In the genomic region with DNA sequence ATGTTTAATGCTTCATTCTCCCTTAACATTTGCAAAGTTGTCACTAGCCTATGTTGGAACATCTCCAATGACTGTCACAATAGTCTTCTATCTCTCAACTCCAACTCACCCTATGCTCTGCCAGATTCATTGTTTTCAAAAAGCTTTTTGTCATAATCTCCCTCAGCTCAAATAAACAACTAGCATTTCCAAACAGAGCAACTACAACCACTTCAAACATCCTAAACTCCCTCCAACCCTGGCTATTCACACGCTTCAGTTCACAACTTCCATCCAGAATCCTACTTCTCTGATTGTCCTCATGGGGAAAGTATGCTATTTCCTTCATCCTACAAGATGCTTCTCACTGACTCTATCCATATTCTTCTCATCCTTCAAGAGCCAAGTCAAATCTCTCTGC, we compare ENCODE assay signal across 22 cellular contexts.
DNase-seq lines count a peak whose midpoint lies in the region; ATAC-seq, FAIRE-seq and TF ChIP-seq lines count a peak whose summit lies in the region.
"Had no signal": no experiment of that assay in that cellular context is flagged by ENCODE, and none has a peak within 500 bp of the region (broad histone marks: within the 10 kb centered on the region; RNA-seq: fewer than 3 reads in every experiment).

No MANE protein-coding gene starts in this region.

- H3K36me3 ChIP-seq in PC-3 (ENCODE audit: low read depth, low read length) (no peaks in the 10 kb centered on the region), GM12878 (ENCODE audit: control insufficient read depth in 2 of 2, insufficient read depth in 2 of 2, low read length in 1 of 2) (no peaks in the 10 kb centered on the region), A673 (ENCODE audit: insufficient read depth, low read length, poor library complexity, severe bottlenecking) (no peaks in the 10 kb centered on the region)
- H3K36me3 ChIP-seq: BLaER1, colonic mucosa, MG63 had no signal

- no peaks in the 10 kb centered on the region for H3K9me3 Mint-ChIP-seq in activated CD4-positive, alpha-beta T cell treated with anti-CD3 and anti-CD28 coated beads for 36 hours (ENCODE audit: low read depth)
- H3K9me3 Mint-ChIP-seq: activated naive CD4-positive, alpha-beta T cell treated with anti-CD3 and anti-CD28 coated beads, Interleukin-2, amount 50 U/mL, for 72 hours; activated T-cell treated with anti-CD3 and anti-CD28 coated beads, Interleukin-2, amount 50 U/mL, for 72 hours; stimulated activated naive CD8-positive, alpha-beta T cell treated with anti-CD3 and anti-CD28 coated beads, Interleukin-15, amount 100 ng/mL, for 72 hours had no signal

- no peaks in the 10 kb centered on the region for H3K9me3 ChIP-seq in PC-3 (ENCODE audit: low read length)
- H3K9me3 ChIP-seq in GM12878 (replicated peaks; ENCODE audit: control insufficient read depth, insufficient read depth, low read length) = peaks cover 14% of the 10 kb centered on the region
- H3K9me3 ChIP-seq in A673 (ENCODE audit: low read depth, low read length, poor library complexity, severe bottlenecking) = no peaks in the 10 kb centered on the region
- H3K9me3 ChIP-seq: BLaER1, body of pancreas, colonic mucosa, MG63 had no signal

- H3K27ac Mint-ChIP-seq in activated CD4-positive, alpha-beta T cell treated with anti-CD3 and anti-CD28 coated beads for 36 hours = peak overlapping the region; percentile 52
- H3K27ac Mint-ChIP-seq: activated naive CD4-positive, alpha-beta T cell treated with anti-CD3 and anti-CD28 coated beads, Interleukin-2, amount 50 U/mL, for 72 hours; activated T-cell treated with anti-CD3 and anti-CD28 coated beads, Interleukin-2, amount 50 U/mL, for 72 hours had no signal

- no peaks in the 10 kb centered on the region for H3K27me3 Mint-ChIP-seq in activated CD4-positive, alpha-beta T cell treated with anti-CD3 and anti-CD28 coated beads for 36 hours
- H3K27me3 Mint-ChIP-seq: stimulated activated naive CD8-positive, alpha-beta T cell treated with anti-CD3 and anti-CD28 coated beads, Interleukin-15, amount 100 ng/mL, for 72 hours had no signal

- H2AFZ ChIP-seq in PC-3 (ENCODE audit: low read length) (peak overlapping the region; percentile 11; the same call in 1 of the 2 replicates), GM12878 (ENCODE audit: control insufficient read depth, low read depth, low read length) (peak overlapping the region; percentile 73)

- H3K27me3 ChIP-seq in PC-3 (ENCODE audit: low read length) (no peaks in the 10 kb centered on the region), GM12878 (replicated peaks in 1 of 2; ENCODE audit: control insufficient read depth in 2 of 2, insufficient read depth in 2 of 2, low read length in 1 of 2) (no peaks in the 10 kb centered on the region), A673 (replicated peaks; ENCODE audit: insufficient read depth, low read depth, low read length, poor library complexity) (no peaks in the 10 kb centered on the region)
- H3K27me3 ChIP-seq: BLaER1, body of pancreas, colonic mucosa, MG63 had no signal

- no peak overlapping the region for H3K4me3 Mint-ChIP-seq in activated CD4-positive, alpha-beta T cell treated with anti-CD3 and anti-CD28 coated beads for 36 hours
- H3K4me3 Mint-ChIP-seq: activated T-cell treated with anti-CD3 and anti-CD28 coated beads, Interleukin-2, amount 50 U/mL, for 72 hours; stimulated activated naive CD8-positive, alpha-beta T cell treated with anti-CD3 and anti-CD28 coated beads, Interleukin-15, amount 100 ng/mL, for 72 hours had no signal

- no peak for DNase-seq in activated CD4-positive, alpha-beta T cell treated with anti-CD3 and anti-CD28 coated beads for 36 hours
- no peak for DNase-seq in activated CD4-positive, alpha-beta T cell treated with anti-CD3 and anti-CD28 coated beads for 4 hours
- DNase-seq in PC-3 = no peak
- DNase-seq in GM12878 (ENCODE audit: low read depth, low spot score) = no peak
- peak; percentile 88 for DNase-seq in putamen (ENCODE audit: low spot score)
- no peak for DNase-seq in A673 (ENCODE audit: low spot score)
- DNase-seq in iPS-NIHi11 (ENCODE audit: low spot score) = no peak
- DNase-seq: activated T-cell treated with anti-CD3 and anti-CD28 coated beads, Interleukin-2, amount 50 U/mL, for 72 hours; body of pancreas; colonic mucosa; IMR-90; left ventricle myocardium superior; MG63; NCI-H1436 treated with DMSO at 0.1 percent for 48 hours; NCI-H2171; NCI-H526; stimulated activated naive CD8-positive, alpha-beta T cell treated with anti-CD3 and anti-CD28 coated beads, Interleukin-15, amount 100 ng/mL, for 72 hours had no signal

- no peak for TF ChIP-seq RAD21 in GM12878 (IDR thresholded peaks at IDR 0.05; ENCODE audit: insufficient read depth, low read depth, low read length)

- no peak for TF ChIP-seq EP300 in GM12878 (IDR thresholded peaks at IDR 0.05; ENCODE audit: borderline replicate concordance in 1 of 2, control insufficient read depth in 1 of 2, low read depth in 2 of 2, low read length in 2 of 2)

- no peak for TF ChIP-seq POLR2A in GM12878 (IDR thresholded peaks at IDR 0.05; ENCODE audit: low read depth, low read length)

- H3K79me2 ChIP-seq in PC-3 (ENCODE audit: low read length) = no peaks in the 10 kb centered on the region
- no peaks in the 10 kb centered on the region for H3K79me2 ChIP-seq in GM12878 (ENCODE audit: control insufficient read depth, insufficient read depth, low read length)

- BruUV-seq in PC-3 (replicated peaks; lab: Mats Ljungman, UMichigan) = no TSS peak
- no TSS peak for BruUV-seq in GM12878 (replicated peaks; lab: Mats Ljungman, UMichigan)
- no TSS peak for BruUV-seq in A673 (replicated peaks; lab: Mats Ljungman, UMichigan)

- in situ Hi-C loops in GM12878 (cut with MboI) = loop anchor here (5.0 kb wide), 3 partner anchors 335 to 540 kb away; partner anchors contain the start of gene FANCL

- peak; percentile 35 for FAIRE-seq in GM12878 (lab: Jason Lieb, UNC)
- FAIRE-seq: TTC549 had no signal

- H3K4me1 Mint-ChIP-seq in activated CD4-positive, alpha-beta T cell treated with anti-CD3 and anti-CD28 coated beads for 36 hours = peaks cover 9% of the 10 kb centered on the region

- WGBS in GM12878 (ENCODE audit: insufficient coverage, insufficient replicate concordance, low lambda C conversion rate, missing lambda C conversion rate) = 95% methylated on average over 1 of the region's 1 CpG

- H4K20me1 ChIP-seq in PC-3 (ENCODE audit: low read length) (no peaks in the 10 kb centered on the region), GM12878 (ENCODE audit: control insufficient read depth, insufficient read depth) (no peaks in the 10 kb centered on the region)
- H4K20me1 ChIP-seq: BLaER1 had no signal

- H3K4me1 ChIP-seq in PC-3 (ENCODE audit: insufficient read depth, low read length) (peaks cover 19% of the 10 kb centered on the region), GM12878 (ENCODE audit: control insufficient read depth, insufficient read depth, low read length) (peaks cover 11% of the 10 kb centered on the region; the same call in 1 of the 2 replicates), A673 (ENCODE audit: insufficient read depth, low read length, poor library complexity, severe bottlenecking) (no peaks in the 10 kb centered on the region)
- H3K4me1 ChIP-seq: BLaER1, body of pancreas, colonic mucosa had no signal

- no peak for ATAC-seq in activated CD4-positive, alpha-beta T cell treated with anti-CD3 and anti-CD28 coated beads for 36 hours
- ATAC-seq in PC-3 (no peak), GM12878 (no peak), HG03342 (IDR thresholded peaks at IDR 0.05; ENCODE audit: unreplicated experiment) (no peak)
- ATAC-seq: activated naive CD4-positive, alpha-beta T cell treated with anti-CD3 and anti-CD28 coated beads, Interleukin-2, amount 50 U/mL, for 72 hours; activated T-cell treated with anti-CD3 and anti-CD28 coated beads, Interleukin-2, amount 50 U/mL, for 72 hours; body of pancreas; left ventricle myocardium superior; stimulated activated naive CD8-positive, alpha-beta T cell treated with anti-CD3 and anti-CD28 coated beads, Interleukin-15, amount 100 ng/mL, for 72 hours had no signal

- POLR2A ChIA-PET in activated CD4-positive, alpha-beta T cell treated with anti-CD3 and anti-CD28 coated beads for 36 hours (lab: Charles Lee) = no interaction called here
- POLR2A ChIA-PET in PC-3 (lab: Charles Lee; ENCODE audit: unreplicated experiment) = interaction anchor here (0.7 kb wide), 1 partner anchor 49 kb away, joined by 3 read pairs; no protein-coding TSS in a partner anchor
- POLR2A ChIA-PET in GM12878 (lab: Charles Lee) = interaction anchor here (1.4 kb wide), 1 partner anchor 11 kb away, joined by 4 read pairs; no protein-coding TSS in a partner anchor
- POLR2A ChIA-PET in A673 (lab: Charles Lee; ENCODE audit: low non-redundant PET) = no interaction called here

- H3K27ac ChIP-seq in PC-3 (ENCODE audit: low read length) (no peak overlapping the region), GM12878 (ENCODE audit: control insufficient read depth, insufficient read depth) (peak overlapping the region; percentile 94), A673 (ENCODE audit: low read depth, low read length, poor library complexity, severe bottlenecking) (no peak overlapping the region)
- H3K27ac ChIP-seq: BLaER1, body of pancreas, colonic mucosa had no signal

- H3K9me2 ChIP-seq in PC-3 (replicated peaks; ENCODE audit: low read length) = peaks cover 4% of the 10 kb centered on the region; the same call in 1 of the 2 replicates

- intact Hi-C loops in activated CD4-positive, alpha-beta T cell treated with anti-CD3 and anti-CD28 coated beads for 36 hours (cut with DNase I, micrococcal nuclease) = loop anchor here (2.0 to 10.0 kb wide), 4 partner anchors 150 to 665 kb away; no protein-coding TSS in a partner anchor
- intact Hi-C loops in PC-3 (cut with micrococcal nuclease) (loop anchor here (2.0 to 10.0 kb wide), 5 partner anchors 25 to 773 kb away; no protein-coding TSS in a partner anchor), GM12878 (cut with micrococcal nuclease; ENCODE audit: unreplicated experiment) (loop anchor here (2.0 to 10.0 kb wide), 8 partner anchors 155 to 965 kb away; no protein-coding TSS in a partner anchor), A673 (cut with micrococcal nuclease; ENCODE audit: unreplicated experiment) (loop anchor here (5.0 to 10.0 kb wide), 4 partner anchors 150 to 775 kb away; no protein-coding TSS in a partner anchor)

- SMC1A ChIA-PET in GM12878 (lab: Charles Lee; ENCODE audit: uncharacterized antibody, unreplicated experiment) = interaction anchor here (0.7 to 10.9 kb wide), 16 partner anchors 13 to 1120 kb away, joined by 3 to 159 read pairs (median 11); partner anchors contain the start of gene VRK2

- H3K4me2 ChIP-seq in PC-3 (ENCODE audit: low read length) (no peak overlapping the region), GM12878 (ENCODE audit: control insufficient read depth, insufficient read depth) (no peak overlapping the region)
- H3K4me2 ChIP-seq: BLaER1 had no signal

- H3K9ac ChIP-seq in PC-3 (ENCODE audit: low read length) = no peak overlapping the region
- H3K9ac ChIP-seq in GM12878 (ENCODE audit: control insufficient read depth, insufficient read depth, low read length) = no peak overlapping the region
- H3K9ac ChIP-seq: BLaER1 had no signal

- H3K36me3 Mint-ChIP-seq in activated CD4-positive, alpha-beta T cell treated with anti-CD3 and anti-CD28 coated beads for 36 hours (ENCODE audit: low read depth) = no peaks in the 10 kb centered on the region
- H3K36me3 Mint-ChIP-seq: activated naive CD4-positive, alpha-beta T cell treated with anti-CD3 and anti-CD28 coated beads, Interleukin-2, amount 50 U/mL, for 72 hours had no signal

- H3F3A ChIP-seq in PC-3 (ENCODE audit: low read length, unreplicated experiment) = no peaks in the 10 kb centered on the region

- H3K4me3 ChIP-seq in PC-3 (ENCODE audit: low read length) (no peak overlapping the region), GM12878 (no peak overlapping the region), A673 (ENCODE audit: low read depth, low read length, poor library complexity, severe bottlenecking) (no peak overlapping the region)
- H3K4me3 ChIP-seq: BLaER1, body of pancreas, colonic mucosa, MG63, skin epidermis had no signal

- TF ChIP-seq CTCF in PC-3 (conservative IDR thresholded peaks at IDR 0.05; ENCODE audit: low read depth, low read length) (no peak), GM12878 (IDR thresholded peaks at IDR 0.05 in 2 of 3, conservative IDR thresholded peaks at IDR 0.05 in 1 of 3; ENCODE audit: control insufficient read depth in 2 of 3, extremely low read depth in 1 of 3, insufficient read depth in 1 of 3, low read depth in 3 of 3, low read length in 3 of 3) (no peak), A673 (conservative IDR thresholded peaks at IDR 0.05; ENCODE audit: low read depth, low read length) (no peak)

- RAD21 ChIA-PET in GM12878 (lab: Charles Lee; ENCODE audit: unreplicated experiment) = interaction anchor here (0.7 to 4.2 kb wide), 13 partner anchors 11 to 773 kb away, joined by 3 to 54 read pairs (median 7); partner anchors contain the start of gene VRK2

- CTCF ChIA-PET in activated CD4-positive, alpha-beta T cell treated with anti-CD3 and anti-CD28 coated beads for 36 hours (lab: Charles Lee) = no interaction called here
- CTCF ChIA-PET in PC-3 (lab: Charles Lee) (no interaction called here), GM12878 (lab: Yijun Ruan, JAX) (interaction anchor here (0.6 to 2.3 kb wide), 6 partner anchors 10 to 755 kb away, joined by 3 to 14 read pairs (median 3); no protein-coding TSS in a partner anchor), A673 (lab: Charles Lee) (no interaction called here)

Comparison
In these comparisons a context has a peak if more than half of its experiments do, and no peak if none do; other contexts are left out.
1. POLR2A ChIA-PET loops: an anchor here in PC-3 (0.7 kb wide) and GM12878 (1.4 kb wide); none called in activated CD4-positive, alpha-beta T cell treated with anti-CD3 and anti-CD28 coated beads for 36 hours and A673.